15 cellular contexts compared by ENCODE assay signal in genomic region chr11:36362902-36363301, GRCh38.
DNase-seq lines count a peak whose midpoint lies in the region; ATAC-seq and TF ChIP-seq lines count a peak whose summit lies in the region.
"Had no signal": no experiment of that assay in that cellular context is flagged by ENCODE, and none has a peak within 500 bp of the region (broad histone marks: within the 10 kb centered on the region; RNA-seq: fewer than 3 reads in every experiment).

No MANE protein-coding gene starts in this region.

- H3K9ac ChIP-seq in adipocyte (ENCODE audit: low read length) = no peak overlapping the region

- no peak overlapping the region for H3K27ac Mint-ChIP-seq in T-helper 2 cell treated with Interferon-gamma antibody and Interleukin-4, amounts not matched to agents 5 μg/mL and 100 μg/mL, for 36 hours

- TF ChIP-seq CTCF in AG04449 (IDR thresholded peaks at IDR 0.05; ENCODE audit: insufficient read depth, low read length, missing control alignments) = no peak
- TF ChIP-seq CTCF in kidney epithelial cell (IDR thresholded peaks at IDR 0.05; ENCODE audit: insufficient read depth, low read length, poor library complexity, severe bottlenecking) = no peak
- no peak for TF ChIP-seq CTCF in suprapubic skin (IDR thresholded peaks at IDR 0.05)
- no peak for TF ChIP-seq CTCF in A673 (conservative IDR thresholded peaks at IDR 0.05; ENCODE audit: low read depth, low read length)

- 83% methylated on average over 4 of the region's 4 CpGs for WGBS in suprapubic skin

- DNase-seq in AG04449 (ENCODE audit: low read depth, low spot score) = peak; percentile 77
- peak; percentile 38 for DNase-seq in HK-2 (ENCODE audit: unreplicated experiment)
- DNase-seq in adipocyte (ENCODE audit: low read depth) = peak; percentile 54
- peak; percentile 80 for DNase-seq in kidney epithelial cell (ENCODE audit: low read depth)
- no peak for DNase-seq in T-helper 2 cell treated with Interferon-gamma antibody and Interleukin-4, amounts not matched to agents 5 μg/mL and 100 μg/mL, for 36 hours (ENCODE audit: low spot score)
- no peak for DNase-seq in suprapubic skin (ENCODE audit: low spot score in 2 of 2)
- DNase-seq in A673 (ENCODE audit: low spot score) = no peak
- DNase-seq: activated CD4-positive, CD25-positive, alpha-beta regulatory T cell; activated effector memory CD4-positive, alpha-beta T cell treated with Interleukin-2 at 50 U/mL for 16 hours; mucosa of descending colon; NCI-H2081 had no signal

- TF ChIP-seq POLR2A in suprapubic skin (IDR thresholded peaks at IDR 0.05) = no peak

- H3K27ac ChIP-seq in suprapubic skin (no peak overlapping the region), A673 (ENCODE audit: low read depth, low read length, poor library complexity, severe bottlenecking) (no peak overlapping the region)
- H3K27ac ChIP-seq: C4-2B had no signal

- no peak overlapping the region for H3K4me3 ChIP-seq in AG04449 (ENCODE audit: low read depth, low read length)
- H3K4me3 ChIP-seq in adipocyte (ENCODE audit: low read length) = no peak overlapping the region
- no peak overlapping the region for H3K4me3 ChIP-seq in kidney epithelial cell (ENCODE audit: low read depth, low read length)
- H3K4me3 ChIP-seq in suprapubic skin = no peak overlapping the region
- no peak overlapping the region for H3K4me3 ChIP-seq in A673 (ENCODE audit: low read depth, low read length, poor library complexity, severe bottlenecking)
- H3K4me3 ChIP-seq: mucosa of descending colon, Peyer's patch, skin epidermis had no signal

- no peaks in the 10 kb centered on the region for H3K36me3 Mint-ChIP-seq in T-helper 2 cell treated with Interferon-gamma antibody and Interleukin-4, amounts not matched to agents 5 μg/mL and 100 μg/mL, for 36 hours (ENCODE audit: low read depth)

- H3K9me3 ChIP-seq in adipocyte (ENCODE audit: control insufficient read depth, low read length) = no peaks in the 10 kb centered on the region
- no peaks in the 10 kb centered on the region for H3K9me3 ChIP-seq in suprapubic skin
- no peaks in the 10 kb centered on the region for H3K9me3 ChIP-seq in A673 (ENCODE audit: low read depth, low read length, poor library complexity, severe bottlenecking)
- H3K9me3 ChIP-seq: mucosa of descending colon, Peyer's patch had no signal

- intact Hi-C loops in A673 (cut with micrococcal nuclease; ENCODE audit: unreplicated experiment) = no loop called here

- no peak overlapping the region for H3K4me3 Mint-ChIP-seq in T-helper 2 cell treated with Interferon-gamma antibody and Interleukin-4, amounts not matched to agents 5 μg/mL and 100 μg/mL, for 36 hours

- H3K27me3 ChIP-seq in adipocyte (replicated peaks; ENCODE audit: control insufficient read depth, insufficient read depth, low read length) = no peaks in the 10 kb centered on the region
- H3K27me3 ChIP-seq in kidney epithelial cell (ENCODE audit: control insufficient read depth, insufficient read depth, low read length) = no peaks in the 10 kb centered on the region
- no peaks in the 10 kb centered on the region for H3K27me3 ChIP-seq in suprapubic skin
- H3K27me3 ChIP-seq in A673 (replicated peaks; ENCODE audit: insufficient read depth, low read depth, low read length, poor library complexity) = no peaks in the 10 kb centered on the region
- H3K27me3 ChIP-seq: Peyer's patch had no signal

- peaks cover 35% of the 10 kb centered on the region for H3K27me3 Mint-ChIP-seq in T-helper 2 cell treated with Interferon-gamma antibody and Interleukin-4, amounts not matched to agents 5 μg/mL and 100 μg/mL, for 36 hours (ENCODE audit: low read depth)

- no peak for TF ChIP-seq EP300 in suprapubic skin (IDR thresholded peaks at IDR 0.05)

- no TSS peak for BruUV-seq in A673 (replicated peaks; lab: Mats Ljungman, UMichigan)

- no peaks in the 10 kb centered on the region for H3K36me3 ChIP-seq in adipocyte (ENCODE audit: control insufficient read depth, insufficient read depth, low read length, severe bottlenecking)
- H3K36me3 ChIP-seq in kidney epithelial cell (ENCODE audit: control insufficient read depth, insufficient read depth, low read length) = no peaks in the 10 kb centered on the region
- no peaks in the 10 kb centered on the region for H3K36me3 ChIP-seq in suprapubic skin
- H3K36me3 ChIP-seq in A673 (ENCODE audit: insufficient read depth, low read length, poor library complexity, severe bottlenecking) = no peaks in the 10 kb centered on the region
- H3K36me3 ChIP-seq: Peyer's patch had no signal

- CTCF ChIA-PET in AG04449 (lab: Yijun Ruan, JAX) (interaction anchor here (0.7 to 4.2 kb wide), 5 partner anchors 10 to 130 kb away, joined by 3 to 36 read pairs (median 7); no protein-coding TSS in a partner anchor), A673 (lab: Charles Lee) (no interaction called here)

- H3K4me1 ChIP-seq in adipocyte (ENCODE audit: control insufficient read depth, insufficient read depth, low read length) (peaks cover 11% of the 10 kb centered on the region), suprapubic skin (peaks cover 12% of the 10 kb centered on the region), A673 (ENCODE audit: insufficient read depth, low read length, poor library complexity, severe bottlenecking) (peaks cover 34% of the 10 kb centered on the region)

- ATAC-seq in GM18502 (IDR thresholded peaks at IDR 0.05; ENCODE audit: poor library complexity, unreplicated experiment) = no peak

- no peaks in the 10 kb centered on the region for H3K9me3 Mint-ChIP-seq in T-helper 2 cell treated with Interferon-gamma antibody and Interleukin-4, amounts not matched to agents 5 μg/mL and 100 μg/mL, for 36 hours

- peaks cover 40% of the 10 kb centered on the region for H3K4me1 Mint-ChIP-seq in T-helper 2 cell treated with Interferon-gamma antibody and Interleukin-4, amounts not matched to agents 5 μg/mL and 100 μg/mL, for 36 hours (ENCODE audit: low read depth)

- POLR2A ChIA-PET in AG04449 (lab: Yijun Ruan, JAX) = interaction anchor here (0.6 to 1.2 kb wide), 2 partner anchors 13 to 50 kb away, joined by 3 to 5 read pairs; no protein-coding TSS in a partner anchor
- POLR2A ChIA-PET in A673 (lab: Charles Lee; ENCODE audit: low non-redundant PET) = no interaction called here

Comparison
In these comparisons a context has a peak if more than half of its experiments do, and no peak if none do; other contexts are left out.
1. DNase-seq: peak in AG04449 (single experiment), HK-2 (single experiment), adipocyte (single experiment) and kidney epithelial cell (single experiment); none in T-helper 2 cell treated with Interferon-gamma antibody and Interleukin-4, amounts not matched to agents 5 μg/mL and 100 μg/mL, for 36 hours (single experiment), suprapubic skin (0 of 2) and A673 (single experiment).